Comparison of ENCODE assay signal across 13 cellular contexts in genomic region chr10:124156524-124157225, GRCh38.
DNase-seq lines count a peak whose midpoint lies in the region; ATAC-seq and TF ChIP-seq lines count a peak whose summit lies in the region.
"Had no signal": no experiment of that assay in that cellular context is flagged by ENCODE, and none has a peak within 500 bp of the region (broad histone marks: within the 10 kb centered on the region; RNA-seq: fewer than 3 reads in every experiment).

No MANE protein-coding gene starts in this region.

- in situ Hi-C loops in KBM-7 (cut with MboI; ENCODE audit: low pct_unique_long_range_greater_than_20kb, low sequenced_read_pairs) = no loop called here

- H3K9me3 Mint-ChIP-seq in memory B cell = no peaks in the 10 kb centered on the region
- H3K9me3 Mint-ChIP-seq: activated naive CD4-positive, alpha-beta T cell treated with anti-CD3 and anti-CD28 coated beads, Interleukin-2, amount 50 U/mL, for 24 hours had no signal

- H3K4me3 Mint-ChIP-seq in memory B cell = no peak overlapping the region
- H3K4me3 Mint-ChIP-seq: activated naive CD4-positive, alpha-beta T cell treated with anti-CD3 and anti-CD28 coated beads, Interleukin-2, amount 50 U/mL, for 24 hours had no signal

- DNase-seq in NOMO-1 treated with DMSO at 0.1 percent for 48 hours (lab: John Stamatoyannopoulos, UW; ENCODE audit: unreplicated experiment) = peak; percentile 2
- DNase-seq in NOMO-1 (lab: John Stamatoyannopoulos, UW; ENCODE audit: unreplicated experiment in 2 of 2) = no peak
- no peak for DNase-seq in coronary artery (ENCODE audit: low spot score)
- peak in 1 of 2 donors; percentile 14 for DNase-seq in memory B cell (ENCODE audit: low spot score in 2 of 2)
- DNase-seq in upper lobe of right lung = no peak
- no peak for DNase-seq in activated CD4-positive, CD25-positive, alpha-beta regulatory T cell (lab: John Stamatoyannopoulos, UW)
- no peak for DNase-seq in Ammon's horn (ENCODE audit: low spot score)
- DNase-seq in KBM-7 = no peak
- DNase-seq: activated CD4-positive, alpha-beta T cell treated with anti-CD3 and anti-CD28 coated beads, Interleukin-2, amount 50 U/mL, for 48 hours; GF-D8; NCI-H524; T-helper 1 cell had no signal

- peaks cover 2% of the 10 kb centered on the region for H3K27me3 Mint-ChIP-seq in memory B cell

- H3K4me1 ChIP-seq in upper lobe of right lung = peaks cover 37% of the 10 kb centered on the region

- ATAC-seq in memory B cell (ENCODE audit: low read depth) = peak; percentile 32
- ATAC-seq in upper lobe of right lung = no peak

- no peaks in the 10 kb centered on the region for H3K9me3 ChIP-seq in upper lobe of right lung

- no peaks in the 10 kb centered on the region for H3K36me3 ChIP-seq in upper lobe of right lung

- no peak overlapping the region for H3K27ac Mint-ChIP-seq in memory B cell
- H3K27ac Mint-ChIP-seq: activated naive CD4-positive, alpha-beta T cell treated with anti-CD3 and anti-CD28 coated beads, Interleukin-2, amount 50 U/mL, for 24 hours had no signal

- no peak for TF ChIP-seq CTCF in coronary artery (IDR thresholded peaks at IDR 0.05)
- TF ChIP-seq CTCF in upper lobe of right lung (IDR thresholded peaks at IDR 0.05) = no peak

- no peak overlapping the region for H3K4me3 ChIP-seq in coronary artery
- no peak overlapping the region for H3K4me3 ChIP-seq in upper lobe of right lung

- peak overlapping the region; percentile 53 to 88 for H3K27ac ChIP-seq in coronary artery
- peak overlapping the region; percentile 63 for H3K27ac ChIP-seq in upper lobe of right lung

- intact Hi-C loops in upper lobe of right lung (cut with DNase I) = no loop called here

- H3K36me3 Mint-ChIP-seq in memory B cell = no peaks in the 10 kb centered on the region
- H3K36me3 Mint-ChIP-seq: activated naive CD4-positive, alpha-beta T cell treated with anti-CD3 and anti-CD28 coated beads, Interleukin-2, amount 50 U/mL, for 24 hours had no signal

- peaks cover 4% of the 10 kb centered on the region for H3K4me1 Mint-ChIP-seq in memory B cell
- H3K4me1 Mint-ChIP-seq: activated naive CD4-positive, alpha-beta T cell treated with anti-CD3 and anti-CD28 coated beads, Interleukin-2, amount 50 U/mL, for 24 hours had no signal

- H3K27me3 ChIP-seq in upper lobe of right lung = no peaks in the 10 kb centered on the region
